Comparison of ENCODE assay signal across 36 cellular contexts in the genomic region with DNA sequence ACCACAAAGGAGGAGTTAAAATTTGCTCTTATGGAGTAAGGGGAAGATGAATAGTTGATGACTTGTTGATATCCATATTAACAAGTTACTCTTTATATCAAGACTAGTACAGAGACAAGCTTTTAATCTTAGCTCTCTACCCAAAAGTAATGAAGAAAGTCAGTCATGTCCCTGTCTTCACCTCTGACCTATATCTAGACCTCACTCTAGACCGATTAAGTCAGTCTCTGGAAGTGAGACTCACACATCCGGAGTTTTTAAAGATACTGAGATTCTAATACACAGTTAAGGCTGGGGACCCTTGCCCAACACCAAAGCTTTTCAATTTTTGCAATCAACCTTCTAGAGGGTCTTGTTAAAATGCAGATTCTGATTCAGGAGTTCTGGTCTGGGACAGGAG.
"Had no signal": no experiment of that assay in that cellular context is flagged by ENCODE, and none has a peak within 500 bp of the region (broad histone marks: within the 10 kb centered on the region; RNA-seq: fewer than 3 reads in every experiment).

No MANE protein-coding gene starts in this region.

- H3K27ac ChIP-seq: ascending aorta, cardiac muscle cell, VCaP had no signal

- H3K4me3 Mint-ChIP-seq: activated B cell treated with CpG ODN at 0.5 μM for 24 hours; activated CD4-positive, alpha-beta memory T cell treated with anti-CD3 and anti-CD28 coated beads for 36 hours; activated CD4-positive, alpha-beta T cell treated with anti-CD3 and anti-CD28 coated beads, Interleukin-2, amount 10 ng/mL, durations not matched to agents 24 days and 14 days; activated CD8-positive, alpha-beta T cell treated with anti-CD3 and anti-CD28 coated beads for 36 hours; activated naive CD4-positive, alpha-beta T cell treated with anti-CD3 and anti-CD28 coated beads, Interleukin-2, amount 10 ng/mL, durations not matched to agents 7 days and 5 days; activated naive CD4-positive, alpha-beta T cell treated with anti-CD3 and anti-CD28 coated beads, Interleukin-2, amount 50 U/mL, for 24 hours; activated naive CD8-positive, alpha-beta T cell; activated naive CD8-positive, alpha-beta T cell treated with anti-CD3 and anti-CD28 coated beads, Interleukin-2, amount 10 ng/mL, durations not matched to agents 7 days and 5 days; activated naive CD8-positive, alpha-beta T cell treated with anti-CD3 and anti-CD28 coated beads, Interleukin-2, amount 50 U/mL, for 24 hours; activated T-cell treated with anti-CD3 and anti-CD28 coated beads, Interleukin-2, amount 50 U/mL, for 4 hours; activated T-cell treated with anti-CD3 and anti-CD28 coated beads, Interleukin-2, amount 50 U/mL, for 72 hours; activated T-helper 1 cell treated with anti-CD3 and anti-CD28 coated beads, Interleukin-12 subunit alpha, Interleukin-12 subunit beta, Interleukin-2, Interleukin-4 antibody, amounts not matched to agents 30 ng/mL and 10 ng/mL and 1 ng/mL, durations not matched to agents 14 hours and 24 hours and 36 hours; brain; central memory CD8-positive, alpha-beta T cell; T-helper 2 cell treated with Interferon-gamma antibody and Interleukin-4, amounts not matched to agents 5 μg/mL and 100 μg/mL, for 36 hours had no signal

- H3K27ac Mint-ChIP-seq: activated B cell treated with CpG ODN at 0.5 μM for 24 hours; activated CD4-positive, alpha-beta memory T cell treated with anti-CD3 and anti-CD28 coated beads for 36 hours; activated CD4-positive, alpha-beta T cell treated with anti-CD3 and anti-CD28 coated beads, Interleukin-2, amount 10 ng/mL, durations not matched to agents 24 days and 14 days; activated CD8-positive, alpha-beta T cell treated with anti-CD3 and anti-CD28 coated beads for 36 hours; activated naive CD4-positive, alpha-beta T cell treated with anti-CD3 and anti-CD28 coated beads, Interleukin-2, amount 10 ng/mL, durations not matched to agents 7 days and 5 days; activated naive CD4-positive, alpha-beta T cell treated with anti-CD3 and anti-CD28 coated beads, Interleukin-2, amount 50 U/mL, for 24 hours; activated naive CD8-positive, alpha-beta T cell; activated naive CD8-positive, alpha-beta T cell treated with anti-CD3 and anti-CD28 coated beads, Interleukin-2, amount 10 ng/mL, durations not matched to agents 7 days and 5 days; activated naive CD8-positive, alpha-beta T cell treated with anti-CD3 and anti-CD28 coated beads, Interleukin-2, amount 50 U/mL, for 24 hours; activated T-cell treated with anti-CD3 and anti-CD28 coated beads, Interleukin-2, amount 50 U/mL, for 72 hours; activated T-helper 1 cell treated with anti-CD3 and anti-CD28 coated beads, Interleukin-12 subunit alpha, Interleukin-12 subunit beta, Interleukin-2, Interleukin-4 antibody, amounts not matched to agents 30 ng/mL and 10 ng/mL and 1 ng/mL, durations not matched to agents 14 hours and 24 hours and 36 hours; activated T-helper 2 cell treated with anti-CD3 and anti-CD28 coated beads, Interferon-gamma antibody, Interleukin-2, Interleukin-4, amounts not matched to agents 10 μg/mL and 5 μg/mL and 100 μg/mL, durations not matched to agents 14 hours and 24 hours and 36 hours; brain; T-helper 2 cell treated with Interferon-gamma antibody and Interleukin-4, amounts not matched to agents 5 μg/mL and 100 μg/mL, for 36 hours had no signal

- ATAC-seq: activated CD8-positive, alpha-beta T cell treated with anti-CD3 and anti-CD28 coated beads for 36 hours; activated naive CD8-positive, alpha-beta T cell treated with anti-CD3 and anti-CD28 coated beads, Interleukin-2, amount 50 U/mL, for 24 hours; activated T-cell treated with anti-CD3 and anti-CD28 coated beads, Interleukin-2, amount 50 U/mL, for 4 hours; activated T-cell treated with anti-CD3 and anti-CD28 coated beads, Interleukin-2, amount 50 U/mL, for 72 hours had no signal

- DNase-seq: activated B cell treated with CpG ODN at 0.5 μM for 24 hours; activated CD4-positive, alpha-beta memory T cell treated with anti-CD3 and anti-CD28 coated beads for 36 hours; activated CD4-positive, alpha-beta T cell treated with anti-CD3 and anti-CD28 coated beads for 4 hours; activated CD4-positive, alpha-beta T cell treated with anti-CD3 and anti-CD28 coated beads, Interleukin-2, amount 10 ng/mL, durations not matched to agents 24 days and 14 days; activated CD4-positive, alpha-beta T cell treated with anti-CD3 and anti-CD28 coated beads, Interleukin-2, amount 50 U/mL, for 1 hour; activated CD4-positive, alpha-beta T cell treated with anti-CD3 and anti-CD28 coated beads, Interleukin-2, amount 50 U/mL, for 4 hours; activated CD4-positive, CD25-positive, alpha-beta regulatory T cell treated with anti-CD3 and anti-CD28 coated beads, Interleukin-2, amount 50 U/mL, for 72 hours; activated CD8-positive, alpha-beta memory T cell treated with anti-CD3 and anti-CD28 coated beads, Interleukin-2, amount 50 U/mL, for 4 hours; activated CD8-positive, alpha-beta T cell treated with anti-CD3 and anti-CD28 coated beads for 36 hours; activated effector memory CD4-positive, alpha-beta T cell treated with Interleukin-2 at 50 U/mL for 16 hours; activated gamma-delta T cell; activated naive CD4-positive, alpha-beta T cell treated with anti-CD3 and anti-CD28 coated beads, Interleukin-2, amount 10 ng/mL, durations not matched to agents 7 days and 5 days; activated naive CD4-positive, alpha-beta T cell treated with Interleukin-2 at 50 U/mL for 16 hours; activated naive CD8-positive, alpha-beta T cell treated with anti-CD3 and anti-CD28 coated beads, Interleukin-2, amount 10 ng/mL, durations not matched to agents 7 days and 5 days; activated naive CD8-positive, alpha-beta T cell treated with anti-CD3 and anti-CD28 coated beads, Interleukin-2, amount 50 U/mL, for 24 hours; activated T-cell treated with anti-CD3 and anti-CD28 coated beads for 4 hours; activated T-cell treated with anti-CD3 and anti-CD28 coated beads, Interleukin-2, amount 50 U/mL, for 1 hour; activated T-cell treated with anti-CD3 and anti-CD28 coated beads, Interleukin-2, amount 50 U/mL, for 4 hours; activated T-cell treated with anti-CD3 and anti-CD28 coated beads, Interleukin-2, amount 50 U/mL, for 72 hours; amygdala; anterior cingulate cortex; caudate nucleus; T-helper 2 cell; T-helper 9 cell had no signal

- H3K9me3 Mint-ChIP-seq: activated T-cell treated with anti-CD3 and anti-CD28 coated beads, Interleukin-2, amount 50 U/mL, for 4 hours had no signal

- H3K36me3 ChIP-seq: ascending aorta, cardiac muscle cell had no signal

- H3K9me3 ChIP-seq: ascending aorta had no signal

- FAIRE-seq: bronchial epithelial cell, TTC549 had no signal

- H3K4me3 ChIP-seq: ascending aorta, cardiac muscle cell had no signal

- H3K4me1 ChIP-seq: ascending aorta had no signal

- H3K27me3 Mint-ChIP-seq: activated B cell treated with CpG ODN at 0.5 μM for 24 hours; activated CD4-positive, alpha-beta memory T cell treated with anti-CD3 and anti-CD28 coated beads for 36 hours; activated CD4-positive, alpha-beta T cell treated with anti-CD3 and anti-CD28 coated beads, Interleukin-2, amount 10 ng/mL, durations not matched to agents 24 days and 14 days; activated CD8-positive, alpha-beta T cell treated with anti-CD3 and anti-CD28 coated beads for 36 hours; activated naive CD4-positive, alpha-beta T cell treated with anti-CD3 and anti-CD28 coated beads, Interleukin-2, amount 10 ng/mL, durations not matched to agents 7 days and 5 days; activated naive CD4-positive, alpha-beta T cell treated with anti-CD3 and anti-CD28 coated beads, Interleukin-2, amount 50 U/mL, for 24 hours; activated naive CD8-positive, alpha-beta T cell; activated naive CD8-positive, alpha-beta T cell treated with anti-CD3 and anti-CD28 coated beads, Interleukin-2, amount 10 ng/mL, durations not matched to agents 7 days and 5 days; activated naive CD8-positive, alpha-beta T cell treated with anti-CD3 and anti-CD28 coated beads, Interleukin-2, amount 50 U/mL, for 24 hours; central memory CD8-positive, alpha-beta T cell had no signal

- H3K4me1 Mint-ChIP-seq: activated B cell treated with CpG ODN at 0.5 μM for 24 hours, brain had no signal

- H3K27me3 ChIP-seq: ascending aorta, cardiac muscle cell had no signal
